Comparison of ENCODE assay signal across 1 cellular context in genomic region chr2:238425505-238425978, GRCh38.
TF ChIP-seq lines count a peak whose summit lies in the region.

No MANE protein-coding gene starts in this region.

TF ChIP-seq in GM12878, 131 proteins besides CTCF, POLR2A, EP300 and RAD21 (continued from another document):
- TF ChIP-seq ATF3 (IDR thresholded peaks at IDR 0.05; ENCODE audit: borderline replicate concordance, extremely low read depth, low read depth, low read length) = no peak
- no peak for TF ChIP-seq CBX3 (IDR thresholded peaks at IDR 0.05; ENCODE audit: borderline replicate concordance, low read depth)
- TF ChIP-seq RUNX3 (IDR thresholded peaks at IDR 0.05; ENCODE audit: low read length) = no peak
- TF ChIP-seq ZNF274 (IDR thresholded peaks at IDR 0.05; ENCODE audit: insufficient read depth, insufficient read length) = no peak
- TF ChIP-seq RFX5 (IDR thresholded peaks at IDR 0.05; ENCODE audit: low read depth, low read length) = no peak
- no peak for TF ChIP-seq USF1 (IDR thresholded peaks at IDR 0.05; ENCODE audit: borderline replicate concordance, extremely low read length, insufficient read depth, low read depth, low read length)
- TF ChIP-seq SMAD5 (IDR thresholded peaks at IDR 0.05; ENCODE audit: low read depth) = no peak
- TF ChIP-seq ZNF24 (IDR thresholded peaks at IDR 0.05) = no peak
- no peak for TF ChIP-seq BHLHE40 (IDR thresholded peaks at IDR 0.05; ENCODE audit: borderline replicate concordance in 1 of 2, low read depth in 2 of 2, low read length in 1 of 2)
- TF ChIP-seq HDAC2 (IDR thresholded peaks at IDR 0.05) = no peak
- TF ChIP-seq NKRF (conservative IDR thresholded peaks at IDR 0.05) = no peak
- no peak for TF ChIP-seq IRF3 (IDR thresholded peaks at IDR 0.05)
- TF ChIP-seq MEF2A (IDR thresholded peaks at IDR 0.05; ENCODE audit: insufficient read depth, low read depth, low read length) = no peak
- TF ChIP-seq NR2F1 (conservative IDR thresholded peaks at IDR 0.05) = no peak
- no peak for TF ChIP-seq HDAC6 (IDR thresholded peaks at IDR 0.05; ENCODE audit: unreplicated experiment)
- TF ChIP-seq ETV6 (conservative IDR thresholded peaks at IDR 0.05 in 1 of 2, IDR thresholded peaks at IDR 0.05 in 1 of 2; ENCODE audit: borderline replicate concordance in 1 of 2, low read depth in 1 of 2) = no peak
